In the genomic region with DNA sequence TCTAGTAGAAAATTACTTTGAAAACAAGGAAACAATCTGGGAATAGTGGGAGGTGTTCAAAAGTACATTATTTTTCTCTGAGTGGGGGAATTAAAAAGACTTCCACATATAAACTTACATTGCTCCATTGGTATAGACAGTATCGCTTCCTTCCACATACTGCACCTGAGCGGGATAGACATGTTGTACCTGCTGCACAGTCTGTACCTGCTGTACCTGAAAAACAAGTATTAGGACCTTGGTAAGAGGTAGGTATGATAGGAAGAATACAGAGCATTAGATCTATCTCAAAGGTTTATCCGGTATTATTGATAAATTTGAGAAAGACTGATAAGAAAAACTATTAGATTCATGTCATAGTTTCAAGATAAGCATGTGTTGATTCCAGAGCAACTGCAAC, we compare ENCODE assay signal across 26 cellular contexts.
"Had no signal": no experiment of that assay in that cellular context is flagged by ENCODE, and none has a peak within 500 bp of the region (broad histone marks: within the 10 kb centered on the region; RNA-seq: fewer than 3 reads in every experiment).

No MANE protein-coding gene starts in this region.

- ATAC-seq: activated naive CD4-positive, alpha-beta T cell treated with anti-CD3 and anti-CD28 coated beads, Interleukin-2, amount 50 U/mL, for 72 hours; activated T-cell treated with anti-CD3 and anti-CD28 coated beads, Interleukin-2, amount 50 U/mL, for 72 hours; effector memory CD8-positive, alpha-beta T cell; WTC11 had no signal

- H3K27ac ChIP-seq: epithelial cell of prostate had no signal

- FAIRE-seq: astrocyte, colon had no signal

- DNase-seq: activated CD4-positive, alpha-beta memory T cell treated with anti-CD3 and anti-CD28 coated beads, Interleukin-2, amount 10 ng/mL, durations not matched to agents 7 days and 5 days; activated CD4-positive, alpha-beta T cell treated with anti-CD3 and anti-CD28 coated beads for 1 hour; activated CD4-positive, alpha-beta T cell treated with anti-CD3 and anti-CD28 coated beads for 4 hours; activated CD4-positive, alpha-beta T cell treated with anti-CD3 and anti-CD28 coated beads, Interleukin-2, amount 10 ng/mL, durations not matched to agents 7 days and 5 days; activated CD4-positive, alpha-beta T cell treated with anti-CD3 and anti-CD28 coated beads, Interleukin-2, amount 50 U/mL, for 4 hours; activated CD8-positive, alpha-beta memory T cell treated with anti-CD3 and anti-CD28 coated beads, Interleukin-2, amount 50 U/mL, for 48 hours; activated gamma-delta T cell; activated naive CD4-positive, alpha-beta T cell; activated naive CD4-positive, alpha-beta T cell treated with anti-CD3 and anti-CD28 coated beads, Interleukin-2, amount 10 ng/mL, durations not matched to agents 7 days and 5 days; activated naive CD8-positive, alpha-beta T cell treated with anti-CD3 and anti-CD28 coated beads, Interleukin-2, amount 10 ng/mL, durations not matched to agents 7 days and 5 days; activated T-cell treated with anti-CD3 and anti-CD28 coated beads for 4 hours; activated T-cell treated with anti-CD3 and anti-CD28 coated beads, Interleukin-2, amount 50 U/mL, for 24 hours; activated T-cell treated with anti-CD3 and anti-CD28 coated beads, Interleukin-2, amount 50 U/mL, for 72 hours; caudate nucleus; cortex of kidney; dermis blood vessel endothelial cell; effector CD4-positive, alpha-beta T cell; effector memory CD8-positive, alpha-beta T cell; foreskin fibroblast; head of caudate nucleus; T-helper 2 cell had no signal
